ENCODE assay signal across 15 cellular contexts in the genomic region with DNA sequence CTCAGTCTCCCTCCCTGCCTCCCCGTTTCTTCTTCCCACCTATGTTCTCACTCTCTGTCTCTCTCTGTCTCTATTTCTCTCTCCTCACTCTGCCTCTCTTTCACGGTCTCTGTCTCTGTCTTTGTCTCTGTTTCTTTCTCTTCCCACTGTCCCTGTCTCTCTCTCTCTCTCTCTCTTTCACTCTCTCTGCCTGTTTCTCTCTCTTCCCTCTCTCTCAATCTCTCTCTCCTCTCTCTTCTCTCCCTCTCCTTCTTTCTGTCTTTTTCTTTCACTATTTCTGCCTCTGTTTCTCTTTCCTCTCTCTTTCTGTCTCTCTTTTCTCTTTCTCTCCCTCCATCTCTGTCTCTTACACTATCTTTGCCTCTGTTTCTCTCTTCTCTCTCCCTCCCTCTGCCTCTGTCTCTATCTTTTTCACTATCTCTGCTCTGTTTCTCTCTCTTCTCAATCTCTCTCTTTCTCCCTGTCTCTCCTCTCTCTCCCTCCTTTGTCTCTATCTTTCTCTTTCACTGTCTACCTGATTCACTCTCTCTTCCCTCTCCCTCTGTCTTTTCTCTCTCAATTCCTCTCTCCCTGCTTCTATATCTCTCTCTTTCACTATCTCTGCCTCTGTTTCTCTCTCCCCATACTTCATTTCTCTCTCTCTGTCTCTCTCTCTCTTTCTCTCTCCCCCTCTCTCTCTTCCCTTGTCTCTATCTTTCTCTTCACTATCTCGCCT. TPM values are rescaled to one million over a fixed set of nuclear protein-coding genes. Genes with fewer than 3 reads are reported as not detected.
"Had no signal": no experiment of that assay in that cellular context is flagged by ENCODE, and none has a peak within 500 bp of the region (broad histone marks: within the 10 kb centered on the region; RNA-seq: fewer than 3 reads in every experiment).

No MANE protein-coding gene starts in this region.

- H3K36me3 ChIP-seq: ascending aorta, ovary, spleen, stomach, thoracic aorta had no signal

- H3K27me3 ChIP-seq: ascending aorta, ovary had no signal

- H3K27ac ChIP-seq: ascending aorta, ovary, SK-N-MC, stomach, thoracic aorta had no signal

- ATAC-seq: esophagus mucosa had no signal

- H3K9me3 ChIP-seq: ascending aorta, ovary, spleen, stomach, thoracic aorta had no signal

- H3K4me3 ChIP-seq: ascending aorta, ovary, SK-N-MC, spleen, stomach, thoracic aorta had no signal

- DNase-seq: activated CD4-positive, alpha-beta T cell treated with anti-CD3 and anti-CD28 coated beads, Interleukin-2, amount 50 U/mL, for 1 hour; activated naive CD4-positive, alpha-beta T cell; ovary; spleen; stomach had no signal

- H3K4me1 ChIP-seq: ascending aorta, stomach had no signal

RNA-seq across cellular contexts. Expression of a gene that starts 5.4 kb away (rescaled TPM):
- total RNA-seq: activated CD8-positive, alpha-beta memory T cell treated with anti-CD3 and anti-CD28 coated beads for 36 hours; bronchial epithelial cell; kidney epithelial cell; myocyte had no signal

RNA-seq across cellular contexts. Expression of a gene that starts 49.9 kb away (rescaled TPM):
- total RNA-seq: activated CD8-positive, alpha-beta memory T cell treated with anti-CD3 and anti-CD28 coated beads for 36 hours; ascending aorta; bronchial epithelial cell; mesenteric fat pad; myocyte; thoracic aorta; ureter had no signal
